In the genomic region with DNA sequence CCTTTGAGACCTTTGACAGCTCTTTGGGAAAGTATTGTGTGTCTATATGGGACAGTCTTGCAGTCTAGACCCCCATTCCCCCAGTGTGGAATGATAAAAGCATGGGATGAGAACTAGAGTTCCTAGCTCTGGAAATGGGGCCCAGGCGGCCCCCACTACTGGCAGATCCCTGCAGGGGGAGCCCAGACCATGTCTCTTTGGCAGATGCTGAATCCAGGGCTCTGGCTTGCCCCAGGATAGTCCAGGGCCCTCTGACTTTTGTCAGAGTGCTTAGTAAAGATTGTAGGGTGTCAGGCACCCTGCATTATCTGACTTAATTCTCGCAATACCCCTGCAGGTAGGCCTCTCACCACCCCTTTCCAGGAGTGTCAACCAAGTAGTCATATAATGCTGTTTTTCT, we compare ENCODE assay signal across 11 cellular contexts. TPM values are rescaled to one million over a fixed set of nuclear protein-coding genes. Genes with fewer than 3 reads are reported as not detected.
A peak's percentile ranks its signal among the peaks of the same experiment; 100 is the strongest.
DNase-seq lines count a peak whose midpoint lies in the region; ATAC-seq and TF ChIP-seq lines count a peak whose summit lies in the region.
"Had no signal": no experiment of that assay in that cellular context is flagged by ENCODE, and none has a peak within 500 bp of the region (broad histone marks: within the 10 kb centered on the region; RNA-seq: fewer than 3 reads in every experiment).

No MANE protein-coding gene starts in this region.

- peaks cover 13% of the 10 kb centered on the region for H3K4me1 ChIP-seq in foreskin keratinocyte

- no peak overlapping the region for H3K27ac Mint-ChIP-seq in activated naive CD8-positive, alpha-beta T cell treated with anti-CD3 and anti-CD28 coated beads, Interleukin-2, amount 10 ng/mL, durations not matched to agents 7 days and 5 days
- H3K27ac Mint-ChIP-seq in activated naive CD8-positive, alpha-beta T cell treated with anti-CD3 and anti-CD28 coated beads, Interleukin-2, amount 50 U/mL, for 24 hours: no peak overlapping the region
- H3K27ac Mint-ChIP-seq in type B pancreatic cell: no peak overlapping the region

- peaks cover 43% of the 10 kb centered on the region for H3K4me1 Mint-ChIP-seq in activated naive CD8-positive, alpha-beta T cell treated with anti-CD3 and anti-CD28 coated beads, Interleukin-2, amount 10 ng/mL, durations not matched to agents 7 days and 5 days
- H3K4me1 Mint-ChIP-seq in activated naive CD8-positive, alpha-beta T cell treated with anti-CD3 and anti-CD28 coated beads, Interleukin-2, amount 50 U/mL, for 24 hours: peaks cover 63% of the 10 kb centered on the region
- H3K4me1 Mint-ChIP-seq in type B pancreatic cell (ENCODE audit: unreplicated experiment): peaks cover 35% of the 10 kb centered on the region

- H3K36me3 Mint-ChIP-seq in activated naive CD8-positive, alpha-beta T cell treated with anti-CD3 and anti-CD28 coated beads, Interleukin-2, amount 10 ng/mL, durations not matched to agents 7 days and 5 days: peaks cover 27% of the 10 kb centered on the region
- peaks cover 65% of the 10 kb centered on the region for H3K36me3 Mint-ChIP-seq in activated naive CD8-positive, alpha-beta T cell treated with anti-CD3 and anti-CD28 coated beads, Interleukin-2, amount 50 U/mL, for 24 hours (ENCODE audit: low read depth)
- peaks cover 33% of the 10 kb centered on the region for H3K36me3 Mint-ChIP-seq in type B pancreatic cell

- peak; percentile 35 for ATAC-seq in activated naive CD8-positive, alpha-beta T cell treated with anti-CD3 and anti-CD28 coated beads, Interleukin-2, amount 10 ng/mL, durations not matched to agents 7 days and 5 days (ENCODE audit: low read depth)
- no peak for ATAC-seq in activated naive CD8-positive, alpha-beta T cell treated with anti-CD3 and anti-CD28 coated beads, Interleukin-2, amount 50 U/mL, for 24 hours
- ATAC-seq in foreskin keratinocyte (peak; percentile 19), GM21717 (IDR thresholded peaks at IDR 0.05; ENCODE audit: unreplicated experiment) (no peak)
- ATAC-seq: gastroesophageal sphincter had no signal

- CTCF ChIA-PET in RWPE1 (lab: Yijun Ruan, JAX): interaction anchor here (0.5 to 1.5 kb wide), 3 partner anchors 57 to 434 kb away, joined by 3 to 4 read pairs (median 3); no protein-coding TSS in a partner anchor

- POLR2A ChIA-PET in activated naive CD8-positive, alpha-beta T cell treated with anti-CD3 and anti-CD28 coated beads, Interleukin-2, amount 10 ng/mL, durations not matched to agents 7 days and 5 days (lab: Charles Lee): no interaction called here
- POLR2A ChIA-PET in RWPE1 (lab: Yijun Ruan, JAX; ENCODE audit: low non-redundant PET): no interaction called here

- H3K9me3 Mint-ChIP-seq in activated naive CD8-positive, alpha-beta T cell treated with anti-CD3 and anti-CD28 coated beads, Interleukin-2, amount 10 ng/mL, durations not matched to agents 7 days and 5 days: no peaks in the 10 kb centered on the region
- no peaks in the 10 kb centered on the region for H3K9me3 Mint-ChIP-seq in activated naive CD8-positive, alpha-beta T cell treated with anti-CD3 and anti-CD28 coated beads, Interleukin-2, amount 50 U/mL, for 24 hours
- H3K9me3 Mint-ChIP-seq in type B pancreatic cell: no peaks in the 10 kb centered on the region

- H3K4me3 Mint-ChIP-seq in activated naive CD8-positive, alpha-beta T cell treated with anti-CD3 and anti-CD28 coated beads, Interleukin-2, amount 10 ng/mL, durations not matched to agents 7 days and 5 days: no peak overlapping the region
- no peak overlapping the region for H3K4me3 Mint-ChIP-seq in activated naive CD8-positive, alpha-beta T cell treated with anti-CD3 and anti-CD28 coated beads, Interleukin-2, amount 50 U/mL, for 24 hours
- no peak overlapping the region for H3K4me3 Mint-ChIP-seq in type B pancreatic cell

- H3K27ac ChIP-seq in RWPE1: peak overlapping the region; percentile 47
- no peak overlapping the region for H3K27ac ChIP-seq in foreskin keratinocyte

- DNase-seq in activated naive CD8-positive, alpha-beta T cell treated with anti-CD3 and anti-CD28 coated beads, Interleukin-2, amount 10 ng/mL, durations not matched to agents 7 days and 5 days: no peak
- DNase-seq in activated naive CD8-positive, alpha-beta T cell treated with anti-CD3 and anti-CD28 coated beads, Interleukin-2, amount 50 U/mL, for 24 hours: no peak
- DNase-seq in RWPE1 (ENCODE audit: low spot score) (no peak), foreskin keratinocyte (no peak), type B pancreatic cell (ENCODE audit: extremely low spot score, unreplicated experiment) (no peak), C1 segment of cervical spinal cord (lab: John Stamatoyannopoulos, UW) (no peak), NCI-H82 treated with DMSO at 0.1 percent for 48 hours (lab: John Stamatoyannopoulos, UW; ENCODE audit: unreplicated experiment) (no peak)
- DNase-seq: activated naive CD4-positive, alpha-beta T cell; NCI-H146 had no signal

- H3K27me3 ChIP-seq in foreskin keratinocyte: no peaks in the 10 kb centered on the region
- H3K27me3 ChIP-seq: gastroesophageal sphincter had no signal

- no peaks in the 10 kb centered on the region for H3K27me3 Mint-ChIP-seq in activated naive CD8-positive, alpha-beta T cell treated with anti-CD3 and anti-CD28 coated beads, Interleukin-2, amount 10 ng/mL, durations not matched to agents 7 days and 5 days
- H3K27me3 Mint-ChIP-seq in activated naive CD8-positive, alpha-beta T cell treated with anti-CD3 and anti-CD28 coated beads, Interleukin-2, amount 50 U/mL, for 24 hours: no peaks in the 10 kb centered on the region
- H3K27me3 Mint-ChIP-seq in type B pancreatic cell: no peaks in the 10 kb centered on the region

- TF ChIP-seq CTCF in RWPE1 (conservative IDR thresholded peaks at IDR 0.05; ENCODE audit: low read depth): no peak
- peak; percentile 48 for TF ChIP-seq CTCF in foreskin keratinocyte (conservative IDR thresholded peaks at IDR 0.05)
- TF ChIP-seq CTCF in type B pancreatic cell (conservative IDR thresholded peaks at IDR 0.05): peak; percentile 55

RNA-seq across cellular contexts. Expression of gene ALKBH5, which starts 8.3 kb away (rescaled TPM):
- 100 to 1,000 TPM; 133 to 134 TPM for total RNA-seq in activated naive CD8-positive, alpha-beta T cell treated with anti-CD3 and anti-CD28 coated beads, Interleukin-2, amount 10 ng/mL, durations not matched to agents 7 days and 5 days
- total RNA-seq in foreskin keratinocyte (79.7 and 87.7 TPM in 2 replicates), type B pancreatic cell (ENCODE audit: low replicate concordance) (79.8 and 88.8 TPM in 2 replicates)
- polyA plus RNA-seq in foreskin keratinocyte: 54.0 and 59.2 TPM in 2 replicates

RNA-seq across cellular contexts. Expression of gene LLGL1, which starts 33.5 kb away (rescaled TPM):
- total RNA-seq in activated naive CD8-positive, alpha-beta T cell treated with anti-CD3 and anti-CD28 coated beads, Interleukin-2, amount 10 ng/mL, durations not matched to agents 7 days and 5 days: 10 to 100 TPM; 21.3 to 21.6 TPM
- total RNA-seq in foreskin keratinocyte (32.8 and 33.6 TPM in 2 replicates), type B pancreatic cell (ENCODE audit: low replicate concordance) (35.1 and 61.2 TPM in 2 replicates)
- polyA plus RNA-seq in foreskin keratinocyte: 16.7 and 17.8 TPM in 2 replicates

Comparison
In these comparisons a context has a peak if more than half of its experiments do, and no peak if none do; other contexts are left out.
1. ATAC-seq: peak in activated naive CD8-positive, alpha-beta T cell treated with anti-CD3 and anti-CD28 coated beads, Interleukin-2, amount 10 ng/mL, durations not matched to agents 7 days and 5 days (single experiment) and foreskin keratinocyte (single experiment); none in activated naive CD8-positive, alpha-beta T cell treated with anti-CD3 and anti-CD28 coated beads, Interleukin-2, amount 50 U/mL, for 24 hours (single experiment) and GM21717 (single experiment).